Comparison of ENCODE assay signal across 8 cellular contexts in genomic region chr17:15649861-15650391, GRCh38. TPM values are rescaled to one million over a fixed set of nuclear protein-coding genes. Genes with fewer than 3 reads are reported as not detected.
DNase-seq lines count a peak whose midpoint lies in the region; ATAC-seq, FAIRE-seq and TF ChIP-seq lines count a peak whose summit lies in the region.
"Had no signal": no experiment of that assay in that cellular context is flagged by ENCODE, and none has a peak within 500 bp of the region (broad histone marks: within the 10 kb centered on the region; RNA-seq: fewer than 3 reads in every experiment).

No MANE protein-coding gene starts in this region.

- DNase-seq in HEK293T (ENCODE audit: extremely low spot score): peak; percentile 1
- DNase-seq in astrocyte (ENCODE audit: low read depth): peak; percentile 47
- peak; percentile 62 for DNase-seq in kidney tubule cell (ENCODE audit: low spot score)
- peak; percentile 63 to 70 for DNase-seq in thyroid gland
- no peak for DNase-seq in HuH-7.5 (ENCODE audit: low spot score)
- DNase-seq in germinal center (ENCODE audit: low spot score): no peak

- H3K27me3 Mint-ChIP-seq in astrocyte (ENCODE audit: low read depth, unreplicated experiment): no peaks in the 10 kb centered on the region

- TF ChIP-seq POLR2A in thyroid gland (IDR thresholded peaks at IDR 0.05): peak in 1 of 2 donors; percentile 35

- peaks cover 61% of the 10 kb centered on the region for H3K4me1 Mint-ChIP-seq in astrocyte (ENCODE audit: low read depth, unreplicated experiment)

- TF ChIP-seq CTCF in astrocyte (IDR thresholded peaks at IDR 0.05; ENCODE audit: insufficient read depth, low read depth, low read length) (no peak), thyroid gland (IDR thresholded peaks at IDR 0.05) (no peak)

- no peak overlapping the region for H3K27ac Mint-ChIP-seq in astrocyte (ENCODE audit: unreplicated experiment)

- no peak for ATAC-seq in GM19035 (IDR thresholded peaks at IDR 0.05; ENCODE audit: unreplicated experiment)

- peak overlapping the region; percentile 94 for H3K4me2 ChIP-seq in astrocyte (ENCODE audit: low read length)

- H3K27ac ChIP-seq in astrocyte (ENCODE audit: low read depth, low read length) (peak overlapping the region; percentile 6), thyroid gland (peak overlapping the region; percentile 89 to 93 (median 93))

- no peak overlapping the region for H2AFZ ChIP-seq in astrocyte (ENCODE audit: low read depth, low read length)

- 42 to 53% methylated on average over 5 of the region's 5 CpGs for WGBS in thyroid gland, 2 donors

- H3K9ac ChIP-seq in astrocyte (ENCODE audit: low read length): peak overlapping the region; percentile 80

- H3K4me3 ChIP-seq in astrocyte (ENCODE audit: insufficient read depth, low read depth, low read length) (peak overlapping the region; percentile 81), thyroid gland (replicated peaks in 1 of 3) (peak overlapping the region in 2 of 3 donors; percentile 47 to 90)

- intact Hi-C loops in thyroid gland (cut with DNase I): no loop called here

- no peaks in the 10 kb centered on the region for H3K9me3 ChIP-seq in astrocyte (ENCODE audit: insufficient read depth, low read depth, low read length)
- no peaks in the 10 kb centered on the region for H3K9me3 ChIP-seq in thyroid gland

- FAIRE-seq in astrocyte (lab: Jason Lieb, UNC): no peak
- FAIRE-seq: colon had no signal

- POLR2A ChIA-PET in HEK293T (lab: Yijun Ruan, JAX): no interaction called here

- H3K27me3 ChIP-seq in astrocyte (ENCODE audit: insufficient read depth, low read length) (no peaks in the 10 kb centered on the region), thyroid gland (no peaks in the 10 kb centered on the region)

- H3K36me3 Mint-ChIP-seq in astrocyte (ENCODE audit: low read depth, unreplicated experiment): peaks cover 6% of the 10 kb centered on the region

- peak overlapping the region; percentile 88 for H3K4me3 Mint-ChIP-seq in astrocyte (ENCODE audit: unreplicated experiment)

- H3K4me1 ChIP-seq in astrocyte (ENCODE audit: insufficient read depth, low read length) (peaks cover 36% of the 10 kb centered on the region), thyroid gland (peaks cover 34 to 40% of the 10 kb centered on the region in 2 donors)

- no peaks in the 10 kb centered on the region for H4K20me1 ChIP-seq in astrocyte (ENCODE audit: insufficient read depth, low read length)

- peaks cover 33% of the 10 kb centered on the region for H3K79me2 ChIP-seq in astrocyte (ENCODE audit: insufficient read depth, low read length)

- CTCF ChIA-PET in HEK293T (lab: Yijun Ruan, JAX): interaction anchor here (0.7 kb wide), 1 partner anchor 127 kb away, joined by 4 read pairs; no protein-coding TSS in a partner anchor

- H3K36me3 ChIP-seq in astrocyte (ENCODE audit: insufficient read depth, low read length) (no peaks in the 10 kb centered on the region), thyroid gland (no peaks in the 10 kb centered on the region)

- H3K9me3 Mint-ChIP-seq in astrocyte (ENCODE audit: unreplicated experiment): no peaks in the 10 kb centered on the region

TF ChIP-seq in HEK293T, 16 proteins besides CTCF, POLR2A, EP300 and RAD21:
- TF ChIP-seq NFRKB (IDR thresholded peaks at IDR 0.05): no peak

RNA-seq across cellular contexts. Expression of gene FBXW10B, which starts 30.4 kb away (rescaled TPM):
- 2.4 and 3.9 TPM in 2 replicates for total RNA-seq in astrocyte
- total RNA-seq in thyroid gland: 10 to 100 TPM in 2 of 4 donors, 1 to 10 TPM in 2; 2.8 to 18.4 (median 8.4) TPM

RNA-seq across cellular contexts. Expression of gene TRIM16, which starts 34.2 kb away (rescaled TPM):
- total RNA-seq in astrocyte (43.3 and 44.8 TPM in 2 replicates), thyroid gland (100 to 1,000 TPM in 1 of 4 donors, 10 to 100 TPM in 3; 45.4 to 125 (median 90.6) TPM)

RNA-seq across cellular contexts. Expression of gene ZNF286A, which starts 49.6 kb away (rescaled TPM):
- total RNA-seq in astrocyte: 44.1 and 58.6 TPM in 2 replicates
- 10 to 100 TPM; 21.9 to 55.2 (median 28.8) TPM for total RNA-seq in thyroid gland

Comparison
In these comparisons a context has a peak if more than half of its experiments do, and no peak if none do; other contexts are left out.
1. DNase-seq: peak in HEK293T (single experiment), astrocyte (single experiment), kidney tubule cell (single experiment) and thyroid gland (2 of 2); none in HuH-7.5 (single experiment) and germinal center (single experiment).